11 cellular contexts compared by ENCODE assay signal in genomic region chr2:230757476-230757875, GRCh38. TPM values are rescaled to one million over a fixed set of nuclear protein-coding genes. Genes with fewer than 3 reads are reported as not detected.
DNase-seq lines count a peak whose midpoint lies in the region; ATAC-seq and TF ChIP-seq lines count a peak whose summit lies in the region.
"Had no signal": no experiment of that assay in that cellular context is flagged by ENCODE, and none has a peak within 500 bp of the region (broad histone marks: within the 10 kb centered on the region; RNA-seq: fewer than 3 reads in every experiment).

No MANE protein-coding gene starts in this region.

- H3K9me3 Mint-ChIP-seq in T-helper 2 cell treated with Interferon-gamma antibody and Interleukin-4, amounts not matched to agents 5 μg/mL and 100 μg/mL, for 36 hours, result no peaks in the 10 kb centered on the region
- peaks cover 1 to 2% of the 10 kb centered on the region in 2 donors for H3K9me3 Mint-ChIP-seq in activated T-cell treated with anti-CD3 and anti-CD28 coated beads, Interleukin-2, amount 50 U/mL, for 72 hours

- no peak for ATAC-seq in activated T-cell treated with anti-CD3 and anti-CD28 coated beads, Interleukin-2, amount 50 U/mL, for 72 hours (replicated peaks in 1 of 2)

- in situ Hi-C loops in astrocyte of the spinal cord (cut with HindIII; ENCODE audit: low sequenced_read_pairs), result no loop called here

- peaks cover 55% of the 10 kb centered on the region for H3K36me3 Mint-ChIP-seq in T-helper 2 cell treated with Interferon-gamma antibody and Interleukin-4, amounts not matched to agents 5 μg/mL and 100 μg/mL, for 36 hours (ENCODE audit: low read depth)
- peaks cover 9 to 35% of the 10 kb centered on the region in 2 donors for H3K36me3 Mint-ChIP-seq in activated T-cell treated with anti-CD3 and anti-CD28 coated beads, Interleukin-2, amount 50 U/mL, for 72 hours (ENCODE audit: insufficient read depth in 2 of 2)

- no peaks in the 10 kb centered on the region for H3K27me3 Mint-ChIP-seq in T-helper 2 cell treated with Interferon-gamma antibody and Interleukin-4, amounts not matched to agents 5 μg/mL and 100 μg/mL, for 36 hours (ENCODE audit: low read depth)
- no peaks in the 10 kb centered on the region for H3K27me3 Mint-ChIP-seq in activated T-cell treated with anti-CD3 and anti-CD28 coated beads, Interleukin-2, amount 50 U/mL, for 72 hours (ENCODE audit: low read depth)

- TF ChIP-seq CTCF in astrocyte of the spinal cord (IDR thresholded peaks at IDR 0.05; ENCODE audit: low read depth, low read length), result no peak

- DNase-seq in T-helper 2 cell treated with Interferon-gamma antibody and Interleukin-4, amounts not matched to agents 5 μg/mL and 100 μg/mL, for 36 hours (ENCODE audit: low spot score), result no peak
- DNase-seq in T-helper 2 cell, result no peak
- DNase-seq in astrocyte of the spinal cord (ENCODE audit: low read depth, low spot score), result peak; percentile 75
- DNase-seq in iris pigment epithelial cell (ENCODE audit: low read depth), result peak; percentile 64
- peak; percentile 33 for DNase-seq in stromal cell of bone marrow (ENCODE audit: low read depth)
- no peak for DNase-seq in iPS-NIHi11 (ENCODE audit: low spot score)
- no peak for DNase-seq in activated T-cell treated with anti-CD3 and anti-CD28 coated beads, Interleukin-2, amount 50 U/mL, for 72 hours
- DNase-seq in GOT3 (lab: John Stamatoyannopoulos, UW), result no peak
- DNase-seq: ACHN, cortex of kidney, SHP77 had no signal

- H3K27ac Mint-ChIP-seq in T-helper 2 cell treated with Interferon-gamma antibody and Interleukin-4, amounts not matched to agents 5 μg/mL and 100 μg/mL, for 36 hours, result peak overlapping the region; percentile 33
- no peak overlapping the region for H3K27ac Mint-ChIP-seq in activated T-cell treated with anti-CD3 and anti-CD28 coated beads, Interleukin-2, amount 50 U/mL, for 72 hours

- no peak overlapping the region for H3K4me3 ChIP-seq in astrocyte of the spinal cord (ENCODE audit: low read depth, low read length)

- H3K4me1 Mint-ChIP-seq in T-helper 2 cell treated with Interferon-gamma antibody and Interleukin-4, amounts not matched to agents 5 μg/mL and 100 μg/mL, for 36 hours (ENCODE audit: low read depth), result peaks cover 65% of the 10 kb centered on the region
- peaks cover 85% of the 10 kb centered on the region for H3K4me1 Mint-ChIP-seq in activated T-cell treated with anti-CD3 and anti-CD28 coated beads, Interleukin-2, amount 50 U/mL, for 72 hours (ENCODE audit: low read depth)

- H3K4me3 Mint-ChIP-seq in T-helper 2 cell treated with Interferon-gamma antibody and Interleukin-4, amounts not matched to agents 5 μg/mL and 100 μg/mL, for 36 hours, result peak overlapping the region; percentile 36
- H3K4me3 Mint-ChIP-seq in activated T-cell treated with anti-CD3 and anti-CD28 coated beads, Interleukin-2, amount 50 U/mL, for 72 hours, result peak overlapping the region in 1 of 2 donors; percentile 28

RNA-seq across cellular contexts. Expression of gene CAB39, which starts 44.8 kb away (rescaled TPM):
- total RNA-seq in activated T-cell treated with anti-CD3 and anti-CD28 coated beads, Interleukin-2, amount 50 U/mL, for 72 hours, result 100 to 1,000 TPM; 130 to 149 TPM

Comparison
In these comparisons a context has a peak if more than half of its experiments do, and no peak if none do; other contexts are left out.
1. DNase-seq: peak in astrocyte of the spinal cord (single experiment), iris pigment epithelial cell (single experiment) and stromal cell of bone marrow (single experiment); none in T-helper 2 cell treated with Interferon-gamma antibody and Interleukin-4, amounts not matched to agents 5 μg/mL and 100 μg/mL, for 36 hours (single experiment), T-helper 2 cell (0 of 5), iPS-NIHi11 (single experiment), activated T-cell treated with anti-CD3 and anti-CD28 coated beads, Interleukin-2, amount 50 U/mL, for 72 hours (0 of 2) and GOT3 (single experiment).